8 cellular contexts compared by ENCODE assay signal in genomic region chr17:77316191-77316641, GRCh38.
DNase-seq lines count a peak whose midpoint lies in the region; ATAC-seq, FAIRE-seq and TF ChIP-seq lines count a peak whose summit lies in the region.

No MANE protein-coding gene starts in this region.

- H3K9me2 ChIP-seq in OCI-LY7 (ENCODE audit: insufficient read depth, low read length) = no peaks in the 10 kb centered on the region

- intact Hi-C loops in endothelial cell of umbilical vein (cut with micrococcal nuclease) (no loop called here), OCI-LY7 (cut with micrococcal nuclease; ENCODE audit: unreplicated experiment) (no loop called here)

- H3K23ac ChIP-seq in mesendoderm (ENCODE audit: low read length) = no peak overlapping the region

- H3K4me1 ChIP-seq in endothelial cell of umbilical vein (ENCODE audit: control insufficient read depth, extremely low read depth, insufficient read depth, low read length) = peaks cover 19% of the 10 kb centered on the region
- H3K4me1 ChIP-seq in mesendoderm (ENCODE audit: control insufficient read depth, low read depth, low read length) = peaks cover 2% of the 10 kb centered on the region
- H3K4me1 ChIP-seq in OCI-LY7 (ENCODE audit: insufficient read depth, low read length, poor library complexity, severe bottlenecking) = peaks cover 56% of the 10 kb centered on the region

- H3K9me1 ChIP-seq in endothelial cell of umbilical vein (replicated peaks; ENCODE audit: control insufficient read depth, extremely low read depth, insufficient read depth, low read length) = no peaks in the 10 kb centered on the region

- no peak overlapping the region for H3K4ac ChIP-seq in mesendoderm (ENCODE audit: low read depth, low read length)

- DNase-seq in A172 (ENCODE audit: low spot score) = peak; percentile 88
- peak; percentile 98 for DNase-seq in MG63
- no peak for DNase-seq in endothelial cell of umbilical vein (ENCODE audit: low read depth, low spot score)
- DNase-seq in mesendoderm = peak; percentile 91
- DNase-seq in OCI-LY7 (ENCODE audit: low spot score) = no peak
- DNase-seq in ecto neural progenitor cell (ENCODE audit: low spot score) = no peak
- no peak for DNase-seq in NCI-H128 (lab: John Stamatoyannopoulos, UW; ENCODE audit: unreplicated experiment)

- H3K9me3 ChIP-seq in MG63 (no peaks in the 10 kb centered on the region), endothelial cell of umbilical vein (replicated peaks; ENCODE audit: control insufficient read depth, insufficient read depth, low read length) (no peaks in the 10 kb centered on the region), OCI-LY7 (ENCODE audit: low read length) (no peaks in the 10 kb centered on the region)

- no peak overlapping the region for H2BK120ac ChIP-seq in mesendoderm (ENCODE audit: low read depth, low read length)

- H2BK5ac ChIP-seq in mesendoderm (ENCODE audit: low read length) = no peak overlapping the region

- peak overlapping the region; percentile 19 for H3K18ac ChIP-seq in mesendoderm (ENCODE audit: low read length)

- H4K5ac ChIP-seq in mesendoderm (ENCODE audit: low read length) = no peak overlapping the region

- CTCF ChIA-PET in endothelial cell of umbilical vein (lab: Charles Lee) (interaction anchor here (0.6 kb wide), 1 partner anchor 89 kb away, joined by 3 read pairs; no protein-coding TSS in a partner anchor), OCI-LY7 (lab: Charles Lee; ENCODE audit: unreplicated experiment) (no interaction called here)

- H3K4me2 ChIP-seq in endothelial cell of umbilical vein (ENCODE audit: insufficient read depth, low read length) = no peak overlapping the region
- no peak overlapping the region for H3K4me2 ChIP-seq in mesendoderm (ENCODE audit: low read length)
- no peak overlapping the region for H3K4me2 ChIP-seq in OCI-LY7 (ENCODE audit: low read length)

- no peak overlapping the region for H2AK5ac ChIP-seq in mesendoderm (ENCODE audit: low read length)

- H3K4me3 ChIP-seq in MG63 = 0 out of 2 replicates have a peak overlapping the region, but pooled peaks have one; percentile 6
- H3K4me3 ChIP-seq in endothelial cell of umbilical vein (replicated peaks in 1 of 3; ENCODE audit: insufficient read depth in 1 of 3, low read depth in 1 of 3, low read length in 3 of 3) = no peak overlapping the region
- H3K4me3 ChIP-seq in mesendoderm (ENCODE audit: low read length) = no peak overlapping the region
- H3K4me3 ChIP-seq in OCI-LY7 (ENCODE audit: low read depth, low read length, poor library complexity, severe bottlenecking) = no peak overlapping the region

- H3K27ac ChIP-seq in endothelial cell of umbilical vein (ENCODE audit: insufficient read depth, low read depth, low read length) (peak overlapping the region; percentile 78), mesendoderm (ENCODE audit: low read depth, low read length) (peak overlapping the region; percentile 71), OCI-LY7 (ENCODE audit: low read depth, low read length, poor library complexity, severe bottlenecking) (no peak overlapping the region)

- dilution Hi-C loops in endothelial cell of umbilical vein (cut with MboI; ENCODE audit: extremely low pct_ligation_motif_present, low sequenced_read_pairs) = no loop called here

- H4K8ac ChIP-seq in mesendoderm (ENCODE audit: low read depth, low read length) = no peak overlapping the region

- no peak for FAIRE-seq in endothelial cell of umbilical vein (lab: Jason Lieb, UNC)

- no peak overlapping the region for H2BK15ac ChIP-seq in mesendoderm (replicated peaks; ENCODE audit: low read depth)

- no peaks in the 10 kb centered on the region for H3K79me2 ChIP-seq in endothelial cell of umbilical vein (ENCODE audit: control insufficient read depth, insufficient read depth, low read length)
- H3K79me2 ChIP-seq in mesendoderm (ENCODE audit: control insufficient read depth, insufficient read depth, low read length) = no peaks in the 10 kb centered on the region
- no peaks in the 10 kb centered on the region for H3K79me2 ChIP-seq in OCI-LY7 (ENCODE audit: insufficient read depth, low read depth, low read length)

- POLR2A ChIA-PET in endothelial cell of umbilical vein (lab: Charles Lee) = no interaction called here
- POLR2A ChIA-PET in OCI-LY7 (lab: Charles Lee) = interaction anchor here (0.7 kb wide), 1 partner anchor 75 kb away, joined by 5 read pairs; no protein-coding TSS in a partner anchor

- TF ChIP-seq POLR2A in endothelial cell of umbilical vein (IDR thresholded peaks at IDR 0.05; ENCODE audit: low read depth, low read length) = no peak

- H3K9ac ChIP-seq in endothelial cell of umbilical vein (replicated peaks; ENCODE audit: extremely low read depth, insufficient read depth, low read length) (peak overlapping the region; percentile 21), mesendoderm (ENCODE audit: low read length) (peak overlapping the region; percentile 41)

- no peaks in the 10 kb centered on the region for H4K20me1 ChIP-seq in endothelial cell of umbilical vein (replicated peaks; ENCODE audit: control insufficient read depth, extremely low read depth, insufficient read depth, low read length)
- no peaks in the 10 kb centered on the region for H4K20me1 ChIP-seq in OCI-LY7 (ENCODE audit: insufficient read depth, low read length)

- H3K56ac ChIP-seq in mesendoderm (ENCODE audit: low read length) = peak overlapping the region; percentile 76

- no CpG with 5 or more reads among the region's 14 CpGs for WGBS in mesendoderm (ENCODE audit: extremely low coverage, insufficient coverage, low lambda C conversion rate)

- peaks cover 3% of the 10 kb centered on the region for H3K79me1 ChIP-seq in mesendoderm (ENCODE audit: low read length)

- H2AFZ ChIP-seq in endothelial cell of umbilical vein (ENCODE audit: low read depth, low read length) (peak overlapping the region; percentile 20), OCI-LY7 (ENCODE audit: low read length) (no peak overlapping the region)

- peaks cover 57% of the 10 kb centered on the region for H3K36me3 ChIP-seq in MG63
- no peaks in the 10 kb centered on the region for H3K36me3 ChIP-seq in endothelial cell of umbilical vein (ENCODE audit: control insufficient read depth in 2 of 2, extremely low read depth in 1 of 2, insufficient read depth in 2 of 2, low read length in 2 of 2)
- H3K36me3 ChIP-seq in mesendoderm (ENCODE audit: control insufficient read depth, insufficient read depth, low read length) = no peaks in the 10 kb centered on the region
- no peaks in the 10 kb centered on the region for H3K36me3 ChIP-seq in OCI-LY7 (ENCODE audit: insufficient read depth, low read length)

- TF ChIP-seq CTCF in endothelial cell of umbilical vein (IDR thresholded peaks at IDR 0.05; ENCODE audit: extremely low read depth in 1 of 2, insufficient read depth in 1 of 2, low read depth in 1 of 2, low read length in 2 of 2) (no peak), OCI-LY7 (conservative IDR thresholded peaks at IDR 0.05; ENCODE audit: low read length) (no peak)

- ATAC-seq in HG03520 (IDR thresholded peaks at IDR 0.05; ENCODE audit: unreplicated experiment) = no peak

- BruUV-seq in endothelial cell of umbilical vein (replicated peaks; lab: Mats Ljungman, UMichigan) = no TSS peak
- BruUV-seq in OCI-LY7 (replicated peaks; lab: Mats Ljungman, UMichigan) = no TSS peak

- no peaks in the 10 kb centered on the region for H3K27me3 ChIP-seq in MG63
- no peaks in the 10 kb centered on the region for H3K27me3 ChIP-seq in endothelial cell of umbilical vein (ENCODE audit: control insufficient read depth in 2 of 2, insufficient read depth in 2 of 2, low read length in 2 of 2)
- H3K27me3 ChIP-seq in mesendoderm (ENCODE audit: insufficient read depth, low read length, poor library complexity) = no peaks in the 10 kb centered on the region

TF ChIP-seq in endothelial cell of umbilical vein, 7 proteins besides CTCF, POLR2A, EP300 and RAD21:
- TF ChIP-seq MYC (IDR thresholded peaks at IDR 0.05; ENCODE audit: low read depth, low read length) = no peak
- no peak for TF ChIP-seq JUN (IDR thresholded peaks at IDR 0.05; ENCODE audit: borderline replicate concordance, insufficient read depth, insufficient read length, low read depth)
- TF ChIP-seq FOS (IDR thresholded peaks at IDR 0.05; ENCODE audit: borderline replicate concordance, insufficient read depth, low read length) = no peak
- TF ChIP-seq, protein P1, sequence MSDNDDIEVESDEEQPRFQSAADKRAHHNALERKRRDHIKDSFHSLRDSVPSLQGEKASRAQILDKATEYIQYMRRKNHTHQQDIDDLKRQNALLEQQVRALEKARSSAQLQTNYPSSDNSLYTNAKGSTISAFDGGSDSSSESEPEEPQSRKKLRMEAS (IDR thresholded peaks at IDR 0.05; ENCODE audit: insufficient read depth, insufficient read length) = no peak
- no peak for TF ChIP-seq GATA2 (IDR thresholded peaks at IDR 0.05; ENCODE audit: insufficient read depth, insufficient read length, low read depth, low read length)
- TF ChIP-seq EZH2 (IDR thresholded peaks at IDR 0.05; ENCODE audit: borderline replicate concordance, low read depth, low read length, severe bottlenecking) = no peak
- TF ChIP-seq POLR2AphosphoS5 (IDR thresholded peaks at IDR 0.05; ENCODE audit: insufficient read depth, low read depth, low read length) = no peak

Comparison
In these comparisons a context has a peak if more than half of its experiments do, and no peak if none do; other contexts are left out.
1. DNase-seq: peak in A172 (single experiment), MG63 (single experiment) and mesendoderm (single experiment); none in endothelial cell of umbilical vein (single experiment), OCI-LY7 (single experiment), ecto neural progenitor cell (single experiment) and NCI-H128 (single experiment).